In the genomic region with DNA sequence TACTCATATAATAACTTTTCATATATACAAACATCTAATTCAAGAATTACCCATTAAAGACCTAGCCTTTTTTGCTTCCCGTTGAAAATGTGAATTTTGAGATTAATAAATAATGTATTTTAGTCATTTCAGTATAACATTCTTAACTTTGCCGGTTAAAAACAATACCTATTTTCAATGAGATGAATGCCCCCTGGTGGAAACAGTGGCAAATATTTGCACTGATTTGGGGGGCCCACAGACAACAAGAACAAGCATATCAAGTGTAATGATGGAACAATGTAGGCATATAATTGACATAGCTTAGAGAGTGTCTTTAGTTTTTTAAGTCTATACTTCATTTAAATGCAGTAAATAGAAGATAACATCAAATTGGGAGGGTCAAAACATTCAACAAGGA, we compare ENCODE assay signal across 2 cellular contexts.
TF ChIP-seq lines count a peak whose summit lies in the region.

No MANE protein-coding gene starts in this region.

TF ChIP-seq in GM23338, 12 proteins besides CTCF, POLR2A, EP300 and RAD21 (continued from another document):
- TF ChIP-seq, protein P1, sequence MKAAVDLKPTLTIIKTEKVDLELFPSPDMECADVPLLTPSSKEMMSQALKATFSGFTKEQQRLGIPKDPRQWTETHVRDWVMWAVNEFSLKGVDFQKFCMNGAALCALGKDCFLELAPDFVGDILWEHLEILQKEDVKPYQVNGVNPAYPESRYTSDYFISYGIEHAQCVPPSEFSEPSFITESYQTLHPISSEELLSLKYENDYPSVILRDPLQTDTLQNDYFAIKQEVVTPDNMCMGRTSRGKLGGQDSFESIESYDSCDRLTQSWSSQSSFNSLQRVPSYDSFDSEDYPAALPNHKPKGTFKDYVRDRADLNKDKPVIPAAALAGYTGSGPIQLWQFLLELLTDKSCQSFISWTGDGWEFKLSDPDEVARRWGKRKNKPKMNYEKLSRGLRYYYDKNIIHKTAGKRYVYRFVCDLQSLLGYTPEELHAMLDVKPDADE (IDR thresholded peaks at IDR 0.05): no peak
- no peak for TF ChIP-seq ZNF114 (CRISPR knock-in tag; IDR thresholded peaks at IDR 0.05)
- no peak for TF ChIP-seq CREB1 (CRISPR knock-in tag; IDR thresholded peaks at IDR 0.05; ENCODE audit: low read depth)
- TF ChIP-seq, protein P2, sequence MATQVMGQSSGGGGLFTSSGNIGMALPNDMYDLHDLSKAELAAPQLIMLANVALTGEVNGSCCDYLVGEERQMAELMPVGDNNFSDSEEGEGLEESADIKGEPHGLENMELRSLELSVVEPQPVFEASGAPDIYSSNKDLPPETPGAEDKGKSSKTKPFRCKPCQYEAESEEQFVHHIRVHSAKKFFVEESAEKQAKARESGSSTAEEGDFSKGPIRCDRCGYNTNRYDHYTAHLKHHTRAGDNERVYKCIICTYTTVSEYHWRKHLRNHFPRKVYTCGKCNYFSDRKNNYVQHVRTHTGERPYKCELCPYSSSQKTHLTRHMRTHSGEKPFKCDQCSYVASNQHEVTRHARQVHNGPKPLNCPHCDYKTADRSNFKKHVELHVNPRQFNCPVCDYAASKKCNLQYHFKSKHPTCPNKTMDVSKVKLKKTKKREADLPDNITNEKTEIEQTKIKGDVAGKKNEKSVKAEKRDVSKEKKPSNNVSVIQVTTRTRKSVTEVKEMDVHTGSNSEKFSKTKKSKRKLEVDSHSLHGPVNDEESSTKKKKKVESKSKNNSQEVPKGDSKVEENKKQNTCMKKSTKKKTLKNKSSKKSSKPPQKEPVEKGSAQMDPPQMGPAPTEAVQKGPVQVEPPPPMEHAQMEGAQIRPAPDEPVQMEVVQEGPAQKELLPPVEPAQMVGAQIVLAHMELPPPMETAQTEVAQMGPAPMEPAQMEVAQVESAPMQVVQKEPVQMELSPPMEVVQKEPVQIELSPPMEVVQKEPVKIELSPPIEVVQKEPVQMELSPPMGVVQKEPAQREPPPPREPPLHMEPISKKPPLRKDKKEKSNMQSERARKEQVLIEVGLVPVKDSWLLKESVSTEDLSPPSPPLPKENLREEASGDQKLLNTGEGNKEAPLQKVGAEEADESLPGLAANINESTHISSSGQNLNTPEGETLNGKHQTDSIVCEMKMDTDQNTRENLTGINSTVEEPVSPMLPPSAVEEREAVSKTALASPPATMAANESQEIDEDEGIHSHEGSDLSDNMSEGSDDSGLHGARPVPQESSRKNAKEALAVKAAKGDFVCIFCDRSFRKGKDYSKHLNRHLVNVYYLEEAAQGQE (IDR thresholded peaks at IDR 0.05; ENCODE audit: unreplicated experiment): no peak
- TF ChIP-seq POLR2AphosphoS5 (IDR thresholded peaks at IDR 0.05; ENCODE audit: low read depth): no peak
- TF ChIP-seq, protein P3, sequence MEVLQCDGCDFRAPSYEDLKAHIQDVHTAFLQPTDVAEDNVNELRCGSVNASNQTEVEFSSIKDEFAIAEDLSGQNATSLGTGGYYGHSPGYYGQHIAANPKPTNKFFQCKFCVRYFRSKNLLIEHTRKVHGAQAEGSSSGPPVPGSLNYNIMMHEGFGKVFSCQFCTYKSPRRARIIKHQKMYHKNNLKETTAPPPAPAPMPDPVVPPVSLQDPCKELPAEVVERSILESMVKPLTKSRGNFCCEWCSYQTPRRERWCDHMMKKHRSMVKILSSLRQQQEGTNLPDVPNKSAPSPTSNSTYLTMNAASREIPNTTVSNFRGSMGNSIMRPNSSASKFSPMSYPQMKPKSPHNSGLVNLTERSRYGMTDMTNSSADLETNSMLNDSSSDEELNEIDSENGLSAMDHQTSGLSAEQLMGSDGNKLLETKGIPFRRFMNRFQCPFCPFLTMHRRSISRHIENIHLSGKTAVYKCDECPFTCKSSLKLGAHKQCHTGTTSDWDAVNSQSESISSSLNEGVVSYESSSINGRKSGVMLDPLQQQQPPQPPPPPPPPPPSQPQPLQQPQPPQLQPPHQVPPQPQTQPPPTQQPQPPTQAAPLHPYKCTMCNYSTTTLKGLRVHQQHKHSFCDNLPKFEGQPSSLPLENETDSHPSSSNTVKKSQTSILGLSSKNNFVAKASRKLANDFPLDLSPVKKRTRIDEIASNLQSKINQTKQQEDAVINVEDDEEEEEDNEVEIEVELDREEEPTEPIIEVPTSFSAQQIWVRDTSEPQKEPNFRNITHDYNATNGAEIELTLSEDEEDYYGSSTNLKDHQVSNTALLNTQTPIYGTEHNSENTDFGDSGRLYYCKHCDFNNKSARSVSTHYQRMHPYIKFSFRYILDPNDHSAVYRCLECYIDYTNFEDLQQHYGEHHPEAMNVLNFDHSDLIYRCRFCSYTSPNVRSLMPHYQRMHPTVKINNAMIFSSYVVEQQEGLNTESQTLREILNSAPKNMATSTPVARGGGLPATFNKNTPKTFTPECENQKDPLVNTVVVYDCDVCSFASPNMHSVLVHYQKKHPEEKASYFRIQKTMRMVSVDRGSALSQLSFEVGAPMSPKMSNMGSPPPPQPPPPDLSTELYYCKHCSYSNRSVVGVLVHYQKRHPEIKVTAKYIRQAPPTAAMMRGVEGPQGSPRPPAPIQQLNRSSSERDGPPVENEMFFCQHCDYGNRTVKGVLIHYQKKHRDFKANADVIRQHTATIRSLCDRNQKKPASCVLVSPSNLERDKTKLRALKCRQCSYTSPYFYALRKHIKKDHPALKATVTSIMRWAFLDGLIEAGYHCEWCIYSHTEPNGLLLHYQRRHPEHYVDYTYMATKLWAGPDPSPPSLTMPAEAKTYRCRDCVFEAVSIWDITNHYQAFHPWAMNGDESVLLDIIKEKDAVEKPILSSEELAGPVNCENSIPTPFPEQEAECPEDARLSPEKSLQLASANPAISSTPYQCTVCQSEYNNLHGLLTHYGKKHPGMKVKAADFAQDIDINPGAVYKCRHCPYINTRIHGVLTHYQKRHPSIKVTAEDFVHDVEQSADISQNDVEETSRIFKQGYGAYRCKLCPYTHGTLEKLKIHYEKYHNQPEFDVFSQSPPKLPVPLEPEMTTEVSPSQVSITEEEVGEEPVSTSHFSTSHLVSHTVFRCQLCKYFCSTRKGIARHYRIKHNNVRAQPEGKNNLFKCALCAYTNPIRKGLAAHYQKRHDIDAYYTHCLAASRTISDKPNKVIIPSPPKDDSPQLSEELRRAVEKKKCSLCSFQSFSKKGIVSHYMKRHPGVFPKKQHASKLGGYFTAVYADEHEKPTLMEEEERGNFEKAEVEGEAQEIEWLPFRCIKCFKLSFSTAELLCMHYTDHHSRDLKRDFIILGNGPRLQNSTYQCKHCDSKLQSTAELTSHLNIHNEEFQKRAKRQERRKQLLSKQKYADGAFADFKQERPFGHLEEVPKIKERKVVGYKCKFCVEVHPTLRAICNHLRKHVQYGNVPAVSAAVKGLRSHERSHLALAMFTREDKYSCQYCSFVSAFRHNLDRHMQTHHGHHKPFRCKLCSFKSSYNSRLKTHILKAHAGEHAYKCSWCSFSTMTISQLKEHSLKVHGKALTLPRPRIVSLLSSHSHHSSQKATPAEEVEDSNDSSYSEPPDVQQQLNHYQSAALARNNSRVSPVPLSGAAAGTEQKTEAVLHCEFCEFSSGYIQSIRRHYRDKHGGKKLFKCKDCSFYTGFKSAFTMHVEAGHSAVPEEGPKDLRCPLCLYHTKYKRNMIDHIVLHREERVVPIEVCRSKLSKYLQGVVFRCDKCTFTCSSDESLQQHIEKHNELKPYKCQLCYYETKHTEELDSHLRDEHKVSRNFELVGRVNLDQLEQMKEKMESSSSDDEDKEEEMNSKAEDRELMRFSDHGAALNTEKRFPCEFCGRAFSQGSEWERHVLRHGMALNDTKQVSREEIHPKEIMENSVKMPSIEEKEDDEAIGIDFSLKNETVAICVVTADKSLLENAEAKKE (CRISPR knock-in tag; IDR thresholded peaks at IDR 0.05): no peak

TF ChIP-seq in WTC11, 78 proteins besides CTCF, POLR2A, EP300 and RAD21:
- TF ChIP-seq, protein P4, sequence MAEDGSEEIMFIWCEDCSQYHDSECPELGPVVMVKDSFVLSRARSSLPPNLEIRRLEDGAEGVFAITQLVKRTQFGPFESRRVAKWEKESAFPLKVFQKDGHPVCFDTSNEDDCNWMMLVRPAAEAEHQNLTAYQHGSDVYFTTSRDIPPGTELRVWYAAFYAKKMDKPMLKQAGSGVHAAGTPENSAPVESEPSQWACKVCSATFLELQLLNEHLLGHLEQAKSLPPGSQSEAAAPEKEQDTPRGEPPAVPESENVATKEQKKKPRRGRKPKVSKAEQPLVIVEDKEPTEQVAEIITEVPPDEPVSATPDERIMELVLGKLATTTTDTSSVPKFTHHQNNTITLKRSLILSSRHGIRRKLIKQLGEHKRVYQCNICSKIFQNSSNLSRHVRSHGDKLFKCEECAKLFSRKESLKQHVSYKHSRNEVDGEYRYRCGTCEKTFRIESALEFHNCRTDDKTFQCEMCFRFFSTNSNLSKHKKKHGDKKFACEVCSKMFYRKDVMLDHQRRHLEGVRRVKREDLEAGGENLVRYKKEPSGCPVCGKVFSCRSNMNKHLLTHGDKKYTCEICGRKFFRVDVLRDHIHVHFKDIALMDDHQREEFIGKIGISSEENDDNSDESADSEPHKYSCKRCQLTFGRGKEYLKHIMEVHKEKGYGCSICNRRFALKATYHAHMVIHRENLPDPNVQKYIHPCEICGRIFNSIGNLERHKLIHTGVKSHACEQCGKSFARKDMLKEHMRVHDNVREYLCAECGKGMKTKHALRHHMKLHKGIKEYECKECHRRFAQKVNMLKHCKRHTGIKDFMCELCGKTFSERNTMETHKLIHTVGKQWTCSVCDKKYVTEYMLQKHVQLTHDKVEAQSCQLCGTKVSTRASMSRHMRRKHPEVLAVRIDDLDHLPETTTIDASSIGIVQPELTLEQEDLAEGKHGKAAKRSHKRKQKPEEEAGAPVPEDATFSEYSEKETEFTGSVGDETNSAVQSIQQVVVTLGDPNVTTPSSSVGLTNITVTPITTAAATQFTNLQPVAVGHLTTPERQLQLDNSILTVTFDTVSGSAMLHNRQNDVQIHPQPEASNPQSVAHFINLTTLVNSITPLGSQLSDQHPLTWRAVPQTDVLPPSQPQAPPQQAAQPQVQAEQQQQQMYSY (CRISPR knock-in tag; IDR thresholded peaks at IDR 0.05): no peak
- TF ChIP-seq, protein P5, sequence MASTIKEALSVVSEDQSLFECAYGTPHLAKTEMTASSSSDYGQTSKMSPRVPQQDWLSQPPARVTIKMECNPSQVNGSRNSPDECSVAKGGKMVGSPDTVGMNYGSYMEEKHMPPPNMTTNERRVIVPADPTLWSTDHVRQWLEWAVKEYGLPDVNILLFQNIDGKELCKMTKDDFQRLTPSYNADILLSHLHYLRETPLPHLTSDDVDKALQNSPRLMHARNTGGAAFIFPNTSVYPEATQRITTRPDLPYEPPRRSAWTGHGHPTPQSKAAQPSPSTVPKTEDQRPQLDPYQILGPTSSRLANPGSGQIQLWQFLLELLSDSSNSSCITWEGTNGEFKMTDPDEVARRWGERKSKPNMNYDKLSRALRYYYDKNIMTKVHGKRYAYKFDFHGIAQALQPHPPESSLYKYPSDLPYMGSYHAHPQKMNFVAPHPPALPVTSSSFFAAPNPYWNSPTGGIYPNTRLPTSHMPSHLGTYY (CRISPR knock-in tag; IDR thresholded peaks at IDR 0.05): no peak
- TF ChIP-seq ZNF396 (CRISPR knock-in tag; IDR thresholded peaks at IDR 0.05; ENCODE audit: borderline replicate concordance) (no peak), MYBL2 (CRISPR knock-in tag; IDR thresholded peaks at IDR 0.05) (no peak), ETV6 (CRISPR knock-in tag; IDR thresholded peaks at IDR 0.05) (no peak), SOX15 (CRISPR knock-in tag; IDR thresholded peaks at IDR 0.05) (no peak)
- TF ChIP-seq, protein P6, sequence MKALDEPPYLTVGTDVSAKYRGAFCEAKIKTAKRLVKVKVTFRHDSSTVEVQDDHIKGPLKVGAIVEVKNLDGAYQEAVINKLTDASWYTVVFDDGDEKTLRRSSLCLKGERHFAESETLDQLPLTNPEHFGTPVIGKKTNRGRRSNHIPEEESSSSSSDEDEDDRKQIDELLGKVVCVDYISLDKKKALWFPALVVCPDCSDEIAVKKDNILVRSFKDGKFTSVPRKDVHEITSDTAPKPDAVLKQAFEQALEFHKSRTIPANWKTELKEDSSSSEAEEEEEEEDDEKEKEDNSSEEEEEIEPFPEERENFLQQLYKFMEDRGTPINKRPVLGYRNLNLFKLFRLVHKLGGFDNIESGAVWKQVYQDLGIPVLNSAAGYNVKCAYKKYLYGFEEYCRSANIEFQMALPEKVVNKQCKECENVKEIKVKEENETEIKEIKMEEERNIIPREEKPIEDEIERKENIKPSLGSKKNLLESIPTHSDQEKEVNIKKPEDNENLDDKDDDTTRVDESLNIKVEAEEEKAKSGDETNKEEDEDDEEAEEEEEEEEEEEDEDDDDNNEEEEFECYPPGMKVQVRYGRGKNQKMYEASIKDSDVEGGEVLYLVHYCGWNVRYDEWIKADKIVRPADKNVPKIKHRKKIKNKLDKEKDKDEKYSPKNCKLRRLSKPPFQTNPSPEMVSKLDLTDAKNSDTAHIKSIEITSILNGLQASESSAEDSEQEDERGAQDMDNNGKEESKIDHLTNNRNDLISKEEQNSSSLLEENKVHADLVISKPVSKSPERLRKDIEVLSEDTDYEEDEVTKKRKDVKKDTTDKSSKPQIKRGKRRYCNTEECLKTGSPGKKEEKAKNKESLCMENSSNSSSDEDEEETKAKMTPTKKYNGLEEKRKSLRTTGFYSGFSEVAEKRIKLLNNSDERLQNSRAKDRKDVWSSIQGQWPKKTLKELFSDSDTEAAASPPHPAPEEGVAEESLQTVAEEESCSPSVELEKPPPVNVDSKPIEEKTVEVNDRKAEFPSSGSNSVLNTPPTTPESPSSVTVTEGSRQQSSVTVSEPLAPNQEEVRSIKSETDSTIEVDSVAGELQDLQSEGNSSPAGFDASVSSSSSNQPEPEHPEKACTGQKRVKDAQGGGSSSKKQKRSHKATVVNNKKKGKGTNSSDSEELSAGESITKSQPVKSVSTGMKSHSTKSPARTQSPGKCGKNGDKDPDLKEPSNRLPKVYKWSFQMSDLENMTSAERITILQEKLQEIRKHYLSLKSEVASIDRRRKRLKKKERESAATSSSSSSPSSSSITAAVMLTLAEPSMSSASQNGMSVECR (CRISPR knock-in tag; IDR thresholded peaks at IDR 0.05; ENCODE audit: borderline replicate concordance): no peak
- TF ChIP-seq, protein P7, sequence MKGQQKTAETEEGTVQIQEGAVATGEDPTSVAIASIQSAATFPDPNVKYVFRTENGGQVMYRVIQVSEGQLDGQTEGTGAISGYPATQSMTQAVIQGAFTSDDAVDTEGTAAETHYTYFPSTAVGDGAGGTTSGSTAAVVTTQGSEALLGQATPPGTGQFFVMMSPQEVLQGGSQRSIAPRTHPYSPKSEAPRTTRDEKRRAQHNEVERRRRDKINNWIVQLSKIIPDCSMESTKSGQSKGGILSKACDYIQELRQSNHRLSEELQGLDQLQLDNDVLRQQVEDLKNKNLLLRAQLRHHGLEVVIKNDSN (CRISPR knock-in tag; IDR thresholded peaks at IDR 0.05): no peak
- TF ChIP-seq, protein P8, sequence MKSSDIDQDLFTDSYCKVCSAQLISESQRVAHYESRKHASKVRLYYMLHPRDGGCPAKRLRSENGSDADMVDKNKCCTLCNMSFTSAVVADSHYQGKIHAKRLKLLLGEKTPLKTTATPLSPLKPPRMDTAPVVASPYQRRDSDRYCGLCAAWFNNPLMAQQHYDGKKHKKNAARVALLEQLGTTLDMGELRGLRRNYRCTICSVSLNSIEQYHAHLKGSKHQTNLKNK (CRISPR knock-in tag; IDR thresholded peaks at IDR 0.05): no peak
- TF ChIP-seq, protein P9, sequence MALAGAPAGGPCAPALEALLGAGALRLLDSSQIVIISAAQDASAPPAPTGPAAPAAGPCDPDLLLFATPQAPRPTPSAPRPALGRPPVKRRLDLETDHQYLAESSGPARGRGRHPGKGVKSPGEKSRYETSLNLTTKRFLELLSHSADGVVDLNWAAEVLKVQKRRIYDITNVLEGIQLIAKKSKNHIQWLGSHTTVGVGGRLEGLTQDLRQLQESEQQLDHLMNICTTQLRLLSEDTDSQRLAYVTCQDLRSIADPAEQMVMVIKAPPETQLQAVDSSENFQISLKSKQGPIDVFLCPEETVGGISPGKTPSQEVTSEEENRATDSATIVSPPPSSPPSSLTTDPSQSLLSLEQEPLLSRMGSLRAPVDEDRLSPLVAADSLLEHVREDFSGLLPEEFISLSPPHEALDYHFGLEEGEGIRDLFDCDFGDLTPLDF (CRISPR knock-in tag; IDR thresholded peaks at IDR 0.05): no peak
- TF ChIP-seq, protein P10, sequence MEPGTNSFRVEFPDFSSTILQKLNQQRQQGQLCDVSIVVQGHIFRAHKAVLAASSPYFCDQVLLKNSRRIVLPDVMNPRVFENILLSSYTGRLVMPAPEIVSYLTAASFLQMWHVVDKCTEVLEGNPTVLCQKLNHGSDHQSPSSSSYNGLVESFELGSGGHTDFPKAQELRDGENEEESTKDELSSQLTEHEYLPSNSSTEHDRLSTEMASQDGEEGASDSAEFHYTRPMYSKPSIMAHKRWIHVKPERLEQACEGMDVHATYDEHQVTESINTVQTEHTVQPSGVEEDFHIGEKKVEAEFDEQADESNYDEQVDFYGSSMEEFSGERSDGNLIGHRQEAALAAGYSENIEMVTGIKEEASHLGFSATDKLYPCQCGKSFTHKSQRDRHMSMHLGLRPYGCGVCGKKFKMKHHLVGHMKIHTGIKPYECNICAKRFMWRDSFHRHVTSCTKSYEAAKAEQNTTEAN (CRISPR knock-in tag; IDR thresholded peaks at IDR 0.05): no peak
